In genomic region chr2:42810126-42810970, GRCh38 we compare ENCODE assay signal across 1 cellular context.
TF ChIP-seq lines count a peak whose summit lies in the region.

No MANE protein-coding gene starts in this region.

TF ChIP-seq in HEK293, 187 proteins besides CTCF, POLR2A, EP300 and RAD21 (continued from another document and continues in another):
- TF ChIP-seq KLF16 (tag by site-specific recombination; IDR thresholded peaks at IDR 0.05) (peak; percentile 43; the same call in 1 of the 2 replicates), ZNF518A (tag by site-specific recombination; conservative IDR thresholded peaks at IDR 0.05; ENCODE audit: low read depth) (no peak), ZNF239 (tag by site-specific recombination; IDR thresholded peaks at IDR 0.05) (no peak), ZNF214 (tag by site-specific recombination; IDR thresholded peaks at IDR 0.05; ENCODE audit: borderline replicate concordance) (no peak), KLF7 (tag by site-specific recombination; IDR thresholded peaks at IDR 0.05; ENCODE audit: borderline replicate concordance) (no peak), ZNF501 (tag by site-specific recombination; IDR thresholded peaks at IDR 0.05) (peak; percentile 96), ZFP37 (tag by site-specific recombination; IDR thresholded peaks at IDR 0.05) (peak; percentile 93), SCRT1 (tag by site-specific recombination; IDR thresholded peaks at IDR 0.05; ENCODE audit: borderline replicate concordance) (peak; percentile 48; the same call in 1 of the 2 replicates), ZNF843 (tag by site-specific recombination; IDR thresholded peaks at IDR 0.05) (peak; percentile 77), ZNF792 (tag by site-specific recombination; IDR thresholded peaks at IDR 0.05) (peak; percentile 69; the same call in 1 of the 2 replicates), MEIS1 (CRISPR knock-in tag; IDR thresholded peaks at IDR 0.05; ENCODE audit: borderline replicate concordance) (no peak), ZNF341 (tag by site-specific recombination; IDR thresholded peaks at IDR 0.05; ENCODE audit: low read depth) (peak; percentile 79), ZNF354C (tag by site-specific recombination; IDR thresholded peaks at IDR 0.05; ENCODE audit: borderline replicate concordance, low read depth) (no peak), GFI1B (tag by site-specific recombination; IDR thresholded peaks at IDR 0.05) (0 out of 2 replicates have a peak, but pooled peaks have one; percentile 44), PBX3 (CRISPR knock-in tag; IDR thresholded peaks at IDR 0.05) (peak; percentile 83), ZNF654 (tag by site-specific recombination; IDR thresholded peaks at IDR 0.05; ENCODE audit: low read depth) (no peak), ZNF23 (tag by site-specific recombination; IDR thresholded peaks at IDR 0.05; ENCODE audit: borderline replicate concordance) (no peak), ZFP3 (tag by site-specific recombination; IDR thresholded peaks at IDR 0.05; ENCODE audit: low read depth) (no peak), ZNF768 (tag by site-specific recombination; IDR thresholded peaks at IDR 0.05) (no peak), ZBTB44 (tag by site-specific recombination; IDR thresholded peaks at IDR 0.05) (0 out of 2 replicates have a peak, but pooled peaks have one; percentile 32), ZSCAN5A (tag by site-specific recombination; IDR thresholded peaks at IDR 0.05) (0 out of 2 replicates have a peak, but pooled peaks have one; percentile 27), ZSCAN23 (tag by site-specific recombination; IDR thresholded peaks at IDR 0.05) (0 out of 2 replicates have a peak, but pooled peaks have one; percentile 47), ZNF76 (tag by site-specific recombination; IDR thresholded peaks at IDR 0.05; ENCODE audit: borderline replicate concordance, low read depth) (peak; percentile 67; the same call in 1 of the 2 replicates), ZXDB (tag by site-specific recombination; IDR thresholded peaks at IDR 0.05) (peak; percentile 75), ZNF133 (tag by site-specific recombination; IDR thresholded peaks at IDR 0.05) (no peak), ZNF174 (tag by site-specific recombination; IDR thresholded peaks at IDR 0.05) (no peak), ZNF624 (tag by site-specific recombination; IDR thresholded peaks at IDR 0.05) (no peak), SCRT2 (tag by site-specific recombination; IDR thresholded peaks at IDR 0.05) (peak; percentile 96), REPIN1 (tag by site-specific recombination; IDR thresholded peaks at IDR 0.05; ENCODE audit: low read depth) (no peak), ZNF777 (tag by site-specific recombination; IDR thresholded peaks at IDR 0.05; ENCODE audit: borderline replicate concordance) (no peak), OSR2 (tag by site-specific recombination; IDR thresholded peaks at IDR 0.05) (no peak), HOXC10 (CRISPR knock-in tag; IDR thresholded peaks at IDR 0.05) (no peak), ZNF26 (tag by site-specific recombination; IDR thresholded peaks at IDR 0.05) (no peak)
- TF ChIP-seq, protein P1, sequence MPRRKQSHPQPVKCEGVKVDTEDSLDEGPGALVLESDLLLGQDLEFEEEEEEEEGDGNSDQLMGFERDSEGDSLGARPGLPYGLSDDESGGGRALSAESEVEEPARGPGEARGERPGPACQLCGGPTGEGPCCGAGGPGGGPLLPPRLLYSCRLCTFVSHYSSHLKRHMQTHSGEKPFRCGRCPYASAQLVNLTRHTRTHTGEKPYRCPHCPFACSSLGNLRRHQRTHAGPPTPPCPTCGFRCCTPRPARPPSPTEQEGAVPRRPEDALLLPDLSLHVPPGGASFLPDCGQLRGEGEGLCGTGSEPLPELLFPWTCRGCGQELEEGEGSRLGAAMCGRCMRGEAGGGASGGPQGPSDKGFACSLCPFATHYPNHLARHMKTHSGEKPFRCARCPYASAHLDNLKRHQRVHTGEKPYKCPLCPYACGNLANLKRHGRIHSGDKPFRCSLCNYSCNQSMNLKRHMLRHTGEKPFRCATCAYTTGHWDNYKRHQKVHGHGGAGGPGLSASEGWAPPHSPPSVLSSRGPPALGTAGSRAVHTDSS (tag by site-specific recombination; IDR thresholded peaks at IDR 0.05) = peak; percentile 22; the same call in 1 of the 2 replicates
- TF ChIP-seq, protein P2, sequence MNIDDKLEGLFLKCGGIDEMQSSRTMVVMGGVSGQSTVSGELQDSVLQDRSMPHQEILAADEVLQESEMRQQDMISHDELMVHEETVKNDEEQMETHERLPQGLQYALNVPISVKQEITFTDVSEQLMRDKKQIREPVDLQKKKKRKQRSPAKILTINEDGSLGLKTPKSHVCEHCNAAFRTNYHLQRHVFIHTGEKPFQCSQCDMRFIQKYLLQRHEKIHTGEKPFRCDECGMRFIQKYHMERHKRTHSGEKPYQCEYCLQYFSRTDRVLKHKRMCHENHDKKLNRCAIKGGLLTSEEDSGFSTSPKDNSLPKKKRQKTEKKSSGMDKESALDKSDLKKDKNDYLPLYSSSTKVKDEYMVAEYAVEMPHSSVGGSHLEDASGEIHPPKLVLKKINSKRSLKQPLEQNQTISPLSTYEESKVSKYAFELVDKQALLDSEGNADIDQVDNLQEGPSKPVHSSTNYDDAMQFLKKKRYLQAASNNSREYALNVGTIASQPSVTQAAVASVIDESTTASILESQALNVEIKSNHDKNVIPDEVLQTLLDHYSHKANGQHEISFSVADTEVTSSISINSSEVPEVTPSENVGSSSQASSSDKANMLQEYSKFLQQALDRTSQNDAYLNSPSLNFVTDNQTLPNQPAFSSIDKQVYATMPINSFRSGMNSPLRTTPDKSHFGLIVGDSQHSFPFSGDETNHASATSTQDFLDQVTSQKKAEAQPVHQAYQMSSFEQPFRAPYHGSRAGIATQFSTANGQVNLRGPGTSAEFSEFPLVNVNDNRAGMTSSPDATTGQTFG (tag by site-specific recombination; IDR thresholded peaks at IDR 0.05; ENCODE audit: borderline replicate concordance) = no peak
- TF ChIP-seq, protein P3, sequence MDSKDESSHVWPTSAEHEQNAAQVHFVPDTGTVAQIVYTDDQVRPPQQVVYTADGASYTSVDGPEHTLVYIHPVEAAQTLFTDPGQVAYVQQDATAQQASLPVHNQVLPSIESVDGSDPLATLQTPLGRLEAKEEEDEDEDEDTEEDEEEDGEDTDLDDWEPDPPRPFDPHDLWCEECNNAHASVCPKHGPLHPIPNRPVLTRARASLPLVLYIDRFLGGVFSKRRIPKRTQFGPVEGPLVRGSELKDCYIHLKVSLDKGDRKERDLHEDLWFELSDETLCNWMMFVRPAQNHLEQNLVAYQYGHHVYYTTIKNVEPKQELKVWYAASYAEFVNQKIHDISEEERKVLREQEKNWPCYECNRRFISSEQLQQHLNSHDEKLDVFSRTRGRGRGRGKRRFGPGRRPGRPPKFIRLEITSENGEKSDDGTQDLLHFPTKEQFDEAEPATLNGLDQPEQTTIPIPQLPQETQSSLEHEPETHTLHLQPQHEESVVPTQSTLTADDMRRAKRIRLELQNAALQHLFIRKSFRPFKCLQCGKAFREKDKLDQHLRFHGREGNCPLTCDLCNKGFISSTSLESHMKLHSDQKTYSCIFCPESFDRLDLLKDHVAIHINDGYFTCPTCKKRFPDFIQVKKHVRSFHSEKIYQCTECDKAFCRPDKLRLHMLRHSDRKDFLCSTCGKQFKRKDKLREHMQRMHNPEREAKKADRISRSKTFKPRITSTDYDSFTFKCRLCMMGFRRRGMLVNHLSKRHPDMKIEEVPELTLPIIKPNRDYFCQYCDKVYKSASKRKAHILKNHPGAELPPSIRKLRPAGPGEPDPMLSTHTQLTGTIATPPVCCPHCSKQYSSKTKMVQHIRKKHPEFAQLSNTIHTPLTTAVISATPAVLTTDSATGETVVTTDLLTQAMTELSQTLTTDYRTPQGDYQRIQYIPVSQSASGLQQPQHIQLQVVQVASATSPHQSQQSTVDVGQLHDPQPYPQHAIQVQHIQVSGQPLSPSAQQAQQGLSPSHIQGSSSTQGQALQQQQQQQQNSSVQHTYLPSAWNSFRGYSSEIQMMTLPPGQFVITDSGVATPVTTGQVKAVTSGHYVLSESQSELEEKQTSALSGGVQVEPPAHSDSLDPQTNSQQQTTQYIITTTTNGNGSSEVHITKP (tag by site-specific recombination; IDR thresholded peaks at IDR 0.05) = peak; percentile 48
- TF ChIP-seq, protein P4, sequence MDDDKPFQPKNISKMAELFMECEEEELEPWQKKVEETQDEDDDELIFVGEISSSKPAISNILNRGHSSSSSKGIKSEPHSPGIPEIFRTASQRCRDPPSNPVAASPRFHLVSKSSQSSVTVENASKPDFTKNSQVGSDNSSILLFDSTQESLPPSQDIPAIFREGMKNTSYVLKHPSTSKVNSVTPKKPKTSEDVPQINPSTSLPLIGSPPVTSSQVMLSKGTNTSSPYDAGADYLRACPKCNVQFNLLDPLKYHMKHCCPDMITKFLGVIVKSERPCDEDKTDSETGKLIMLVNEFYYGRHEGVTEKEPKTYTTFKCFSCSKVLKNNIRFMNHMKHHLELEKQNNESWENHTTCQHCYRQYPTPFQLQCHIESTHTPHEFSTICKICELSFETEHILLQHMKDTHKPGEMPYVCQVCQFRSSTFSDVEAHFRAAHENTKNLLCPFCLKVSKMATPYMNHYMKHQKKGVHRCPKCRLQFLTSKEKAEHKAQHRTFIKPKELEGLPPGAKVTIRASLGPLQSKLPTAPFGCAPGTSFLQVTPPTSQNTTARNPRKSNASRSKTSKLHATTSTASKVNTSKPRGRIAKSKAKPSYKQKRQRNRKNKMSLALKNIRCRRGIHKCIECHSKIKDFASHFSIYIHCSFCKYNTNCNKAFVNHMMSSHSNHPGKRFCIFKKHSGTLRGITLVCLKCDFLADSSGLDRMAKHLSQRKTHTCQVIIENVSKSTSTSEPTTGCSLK (tag by site-specific recombination; IDR thresholded peaks at IDR 0.05) = no peak
